Comparison of ENCODE assay signal across 16 cellular contexts in genomic region chr2:61771904-61772845, GRCh38.
DNase-seq lines count a peak whose midpoint lies in the region; ATAC-seq, FAIRE-seq and TF ChIP-seq lines count a peak whose summit lies in the region.
"Had no signal": no experiment of that assay in that cellular context is flagged by ENCODE, and none has a peak within 500 bp of the region (broad histone marks: within the 10 kb centered on the region; RNA-seq: fewer than 3 reads in every experiment).

No MANE protein-coding gene starts in this region.

- no peak overlapping the region for H3K14ac ChIP-seq in neuronal stem cell (ENCODE audit: low read length)

- in situ Hi-C loops in GM12878 (cut with MboI): no loop called here

- ATAC-seq in activated CD8-positive, alpha-beta memory T cell treated with anti-CD3 and anti-CD28 coated beads, Interleukin-2, amount 10 ng/mL, durations not matched to agents 7 days and 5 days: no peak
- ATAC-seq in GM23338 (no peak), GM12878 (no peak), lower lobe of right lung (no peak)

- H3K18ac ChIP-seq in neuronal stem cell (ENCODE audit: low read length): no peak overlapping the region

- no peak overlapping the region for H2BK5ac ChIP-seq in neuronal stem cell (ENCODE audit: low read length)

- H3K4me2 ChIP-seq in GM23338 (no peak overlapping the region), GM12878 (ENCODE audit: control insufficient read depth, insufficient read depth) (no peak overlapping the region), neuronal stem cell (ENCODE audit: insufficient read depth, low read length, poor library complexity, severe bottlenecking) (no peak overlapping the region)

- RAD21 ChIA-PET in GM12878 (lab: Charles Lee; ENCODE audit: unreplicated experiment): no interaction called here

- DNase-seq in activated CD8-positive, alpha-beta memory T cell treated with anti-CD3 and anti-CD28 coated beads, Interleukin-2, amount 10 ng/mL, durations not matched to agents 7 days and 5 days: peak; percentile 2
- DNase-seq in activated CD8-positive, alpha-beta memory T cell treated with anti-CD3 and anti-CD28 coated beads, Interleukin-2, amount 50 U/mL, for 48 hours: no peak
- DNase-seq in GM23338 (ENCODE audit: low spot score) (no peak), GM12878 (ENCODE audit: low read depth, low spot score) (no peak), neuronal stem cell (ENCODE audit: low spot score) (no peak), lower lobe of right lung (no peak), H54 (ENCODE audit: insufficient read length, low spot score) (no peak), NCI-H1417 (lab: John Stamatoyannopoulos, UW) (no peak)
- DNase-seq: 8988T, Caco-2, IMR-90, NCI-H1048, NCI-H69, SIG-M5 had no signal

- H3K27me3 ChIP-seq in GM23338 (ENCODE audit: insufficient read depth) (no peaks in the 10 kb centered on the region), GM12878 (replicated peaks in 1 of 2; ENCODE audit: control insufficient read depth in 2 of 2, insufficient read depth in 2 of 2, low read length in 1 of 2) (no peaks in the 10 kb centered on the region), neuronal stem cell (ENCODE audit: control insufficient read depth in 3 of 3, insufficient read depth in 3 of 3, low read depth in 1 of 3, low read length in 3 of 3) (peaks cover 0 to 18% (median 0%) of the 10 kb centered on the region in 3 experiments), lower lobe of right lung (ENCODE audit: low read depth) (no peaks in the 10 kb centered on the region)

- no peak overlapping the region for H3K27ac Mint-ChIP-seq in activated CD8-positive, alpha-beta memory T cell treated with anti-CD3 and anti-CD28 coated beads, Interleukin-2, amount 10 ng/mL, durations not matched to agents 7 days and 5 days
- H3K27ac Mint-ChIP-seq in GM23338: no peak overlapping the region

- peaks cover 28% of the 10 kb centered on the region for H3K27me3 Mint-ChIP-seq in activated CD8-positive, alpha-beta memory T cell treated with anti-CD3 and anti-CD28 coated beads, Interleukin-2, amount 10 ng/mL, durations not matched to agents 7 days and 5 days
- H3K27me3 Mint-ChIP-seq in GM23338 (ENCODE audit: insufficient read depth, low read depth, poor library complexity): no peaks in the 10 kb centered on the region

- H3K4me1 ChIP-seq in GM23338 (ENCODE audit: insufficient read depth) (no peaks in the 10 kb centered on the region), GM12878 (ENCODE audit: control insufficient read depth, insufficient read depth, low read length) (peaks cover 17% of the 10 kb centered on the region), neuronal stem cell (ENCODE audit: control insufficient read depth in 2 of 2, insufficient read depth in 1 of 2, low read depth in 1 of 2, low read length in 2 of 2) (no peaks in the 10 kb centered on the region), lower lobe of right lung (no peaks in the 10 kb centered on the region)

- SMC1A ChIA-PET in GM12878 (lab: Charles Lee; ENCODE audit: uncharacterized antibody, unreplicated experiment): no interaction called here

- CTCF ChIA-PET in activated CD8-positive, alpha-beta memory T cell treated with anti-CD3 and anti-CD28 coated beads, Interleukin-2, amount 10 ng/mL, durations not matched to agents 7 days and 5 days (lab: Charles Lee): no interaction called here
- CTCF ChIA-PET in GM12878 (lab: Yijun Ruan, JAX): interaction anchor here (0.6 to 1.7 kb wide), 2 partner anchors 44 to 77 kb away, joined by 3 read pairs; no protein-coding TSS in a partner anchor

- no peak overlapping the region for H3K4me3 ChIP-seq in GM23338
- H3K4me3 ChIP-seq in GM12878: no peak overlapping the region
- H3K4me3 ChIP-seq in neuronal stem cell (ENCODE audit: low read length in 2 of 2): no peak overlapping the region
- H3K4me3 ChIP-seq in lower lobe of right lung: no peak overlapping the region

- H2BK15ac ChIP-seq in neuronal stem cell (ENCODE audit: low read length): no peak overlapping the region

- H3K4ac ChIP-seq in neuronal stem cell (ENCODE audit: low read length): no peak overlapping the region

- BruUV-seq in GM12878 (replicated peaks; lab: Mats Ljungman, UMichigan): no TSS peak

- H2AFZ ChIP-seq in GM23338: peak overlapping the region; percentile 45
- H2AFZ ChIP-seq in GM12878 (ENCODE audit: control insufficient read depth, low read depth, low read length): no peak overlapping the region
- peak overlapping the region; percentile 49 for H2AFZ ChIP-seq in neuronal stem cell (ENCODE audit: low read length)

- no peak for TF ChIP-seq RAD21 in GM12878 (IDR thresholded peaks at IDR 0.05; ENCODE audit: insufficient read depth, low read depth, low read length)

- FAIRE-seq in GM12878 (lab: Jason Lieb, UNC) (no peak), H54 (lab: Jason Lieb, UNC) (no peak)
- FAIRE-seq: GM18507 had no signal

- no peak overlapping the region for H2BK120ac ChIP-seq in neuronal stem cell (ENCODE audit: low read depth, low read length)

- H4K8ac ChIP-seq in neuronal stem cell (ENCODE audit: low read depth, low read length): no peak overlapping the region

- H3K36me3 Mint-ChIP-seq in activated CD8-positive, alpha-beta memory T cell treated with anti-CD3 and anti-CD28 coated beads, Interleukin-2, amount 10 ng/mL, durations not matched to agents 7 days and 5 days: no peaks in the 10 kb centered on the region
- H3K36me3 Mint-ChIP-seq in GM23338 (ENCODE audit: low read depth): no peaks in the 10 kb centered on the region

- H3K36me3 ChIP-seq in GM23338 (ENCODE audit: insufficient read depth): no peaks in the 10 kb centered on the region
- no peaks in the 10 kb centered on the region for H3K36me3 ChIP-seq in GM12878 (ENCODE audit: control insufficient read depth in 2 of 2, insufficient read depth in 2 of 2, low read length in 1 of 2)
- no peaks in the 10 kb centered on the region for H3K36me3 ChIP-seq in neuronal stem cell (replicated peaks in 1 of 2; ENCODE audit: control insufficient read depth in 2 of 2, insufficient read depth in 2 of 2, low read length in 2 of 2)
- no peaks in the 10 kb centered on the region for H3K36me3 ChIP-seq in lower lobe of right lung

- no peak overlapping the region for H3K23ac ChIP-seq in neuronal stem cell (ENCODE audit: low read depth, low read length, poor library complexity)

- no peak overlapping the region for H3K27ac ChIP-seq in GM23338 (ENCODE audit: low read depth)
- H3K27ac ChIP-seq in GM12878 (ENCODE audit: control insufficient read depth, insufficient read depth): no peak overlapping the region
- no peak overlapping the region for H3K27ac ChIP-seq in neuronal stem cell (replicated peaks; ENCODE audit: low read length)
- H3K27ac ChIP-seq in lower lobe of right lung: no peak overlapping the region
- H3K27ac ChIP-seq: C4-2B had no signal

- H3F3A ChIP-seq in GM23338 (replicated peaks; ENCODE audit: low read depth): no peaks in the 10 kb centered on the region

- H3K4me1 Mint-ChIP-seq in activated CD8-positive, alpha-beta memory T cell treated with anti-CD3 and anti-CD28 coated beads, Interleukin-2, amount 10 ng/mL, durations not matched to agents 7 days and 5 days: no peaks in the 10 kb centered on the region
- no peaks in the 10 kb centered on the region for H3K4me1 Mint-ChIP-seq in GM23338

- H2BK12ac ChIP-seq in neuronal stem cell (ENCODE audit: low read length): no peak overlapping the region

- TF ChIP-seq EP300 in GM12878 (IDR thresholded peaks at IDR 0.05; ENCODE audit: borderline replicate concordance in 1 of 2, control insufficient read depth in 1 of 2, low read depth in 2 of 2, low read length in 2 of 2): no peak

- no peaks in the 10 kb centered on the region for H3K9me3 ChIP-seq in GM12878 (replicated peaks; ENCODE audit: control insufficient read depth, insufficient read depth, low read length)
- no peaks in the 10 kb centered on the region for H3K9me3 ChIP-seq in neuronal stem cell (replicated peaks in 1 of 2; ENCODE audit: control insufficient read depth in 2 of 2, insufficient read depth in 1 of 2, low read depth in 1 of 2, low read length in 2 of 2)
- H3K9me3 ChIP-seq in lower lobe of right lung: no peaks in the 10 kb centered on the region
- H3K9me3 ChIP-seq: Caco-2 had no signal

- TF ChIP-seq CTCF in GM23338 (conservative IDR thresholded peaks at IDR 0.05; ENCODE audit: low read depth in 2 of 2): no peak
- TF ChIP-seq CTCF in GM12878 (IDR thresholded peaks at IDR 0.05 in 2 of 3, conservative IDR thresholded peaks at IDR 0.05 in 1 of 3; ENCODE audit: control insufficient read depth in 2 of 3, extremely low read depth in 1 of 3, insufficient read depth in 1 of 3, low read depth in 3 of 3, low read length in 3 of 3): no peak
- no peak for TF ChIP-seq CTCF in lower lobe of right lung (IDR thresholded peaks at IDR 0.05)

- intact Hi-C loops in GM12878 (cut with micrococcal nuclease; ENCODE audit: unreplicated experiment) (no loop called here), lower lobe of right lung (cut with DNase I) (no loop called here)

- no peaks in the 10 kb centered on the region for H3K9me2 ChIP-seq in GM23338 (ENCODE audit: insufficient read depth)

- 70% methylated on average over 7 of the region's 7 CpGs for WGBS in GM12878 (ENCODE audit: insufficient coverage, insufficient replicate concordance, low lambda C conversion rate, missing lambda C conversion rate)
- no CpG with 5 or more reads among the region's 7 CpGs for WGBS in neuronal stem cell (ENCODE audit: extremely low coverage in 2 of 2, insufficient read length in 2 of 2, insufficient replicate concordance in 1 of 2), 2 donors

- H3K9ac ChIP-seq in GM12878 (ENCODE audit: control insufficient read depth, insufficient read depth, low read length): no peak overlapping the region
- no peak overlapping the region for H3K9ac ChIP-seq in neuronal stem cell (ENCODE audit: low read depth, low read length, poor library complexity)

- TF ChIP-seq POLR2A in GM12878 (IDR thresholded peaks at IDR 0.05; ENCODE audit: low read depth, low read length) (no peak), H54 (IDR thresholded peaks at IDR 0.05; ENCODE audit: low read depth, low read length) (no peak)

- H3K79me2 ChIP-seq in GM23338 (replicated peaks; ENCODE audit: insufficient read depth) (no peaks in the 10 kb centered on the region), GM12878 (ENCODE audit: control insufficient read depth, insufficient read depth, low read length) (no peaks in the 10 kb centered on the region)

- no peak overlapping the region for H3K4me3 Mint-ChIP-seq in activated CD8-positive, alpha-beta memory T cell treated with anti-CD3 and anti-CD28 coated beads, Interleukin-2, amount 10 ng/mL, durations not matched to agents 7 days and 5 days
- no peak overlapping the region for H3K4me3 Mint-ChIP-seq in GM23338

- no peaks in the 10 kb centered on the region for H3K9me3 Mint-ChIP-seq in activated CD8-positive, alpha-beta memory T cell treated with anti-CD3 and anti-CD28 coated beads, Interleukin-2, amount 10 ng/mL, durations not matched to agents 7 days and 5 days (ENCODE audit: low read depth)
- H3K9me3 Mint-ChIP-seq in GM23338: no peaks in the 10 kb centered on the region

- H4K20me1 ChIP-seq in GM23338 (replicated peaks; ENCODE audit: insufficient read depth) (no peaks in the 10 kb centered on the region), GM12878 (ENCODE audit: control insufficient read depth, insufficient read depth) (no peaks in the 10 kb centered on the region)

- H3K79me1 ChIP-seq in neuronal stem cell (ENCODE audit: low read depth, low read length): no peaks in the 10 kb centered on the region

- POLR2A ChIA-PET in GM12878 (lab: Charles Lee): no interaction called here

- H2AK5ac ChIP-seq in neuronal stem cell (ENCODE audit: low read depth, low read length): no peak overlapping the region

- no peak overlapping the region for H4K91ac ChIP-seq in neuronal stem cell (ENCODE audit: low read depth, low read length, poor library complexity)
